Comparison of ENCODE assay signal across 8 cellular contexts in genomic region chr12:103632554-103633216, GRCh38. TPM values are rescaled to one million over a fixed set of nuclear protein-coding genes. Genes with fewer than 3 reads are reported as not detected.
DNase-seq lines count a peak whose midpoint lies in the region; ATAC-seq and TF ChIP-seq lines count a peak whose summit lies in the region.

No MANE protein-coding gene starts in this region.

- CTCF ChIA-PET in Caco-2 (lab: Charles Lee) = interaction anchor here (0.6 to 1.3 kb wide), 8 partner anchors 8 to 754 kb away, joined by 3 to 6 read pairs (median 4); no protein-coding TSS in a partner anchor

- POLR2A ChIA-PET in Caco-2 (lab: Charles Lee) = no interaction called here

- no peaks in the 10 kb centered on the region for H3K9me3 Mint-ChIP-seq in Caco-2 (ENCODE audit: unreplicated experiment)

- H3K27me3 Mint-ChIP-seq in Caco-2 (ENCODE audit: insufficient read depth, unreplicated experiment) = peaks cover 4% of the 10 kb centered on the region

- no peaks in the 10 kb centered on the region; the same call in 1 of the 2 replicates for H3K27me3 ChIP-seq in Caco-2 (replicated peaks; ENCODE audit: control insufficient read depth, insufficient read depth, low read length)

- no peak overlapping the region for H3K4me3 ChIP-seq in Caco-2 (ENCODE audit: low read depth, low read length)

- no peak overlapping the region for H3K4me3 Mint-ChIP-seq in Caco-2 (ENCODE audit: unreplicated experiment)

- no TSS peak for BruUV-seq in Caco-2 (replicated peaks; lab: Mats Ljungman, UMichigan)

- peak; percentile 92 to 94 for TF ChIP-seq CTCF in Caco-2 (IDR thresholded peaks at IDR 0.05; ENCODE audit: insufficient read depth in 1 of 2, low read depth in 1 of 2, low read length in 1 of 2, severe bottlenecking in 1 of 2, unreplicated experiment in 1 of 2)

- no peaks in the 10 kb centered on the region for H3K36me3 ChIP-seq in Caco-2 (ENCODE audit: control insufficient read depth, insufficient read depth, low read length)

- no peaks in the 10 kb centered on the region for H3K4me1 ChIP-seq in Caco-2

- ATAC-seq in HG03432 (IDR thresholded peaks at IDR 0.05; ENCODE audit: unreplicated experiment) (peak; percentile 88), left cardiac atrium (peak in 1 of 2 donors; percentile 78)

- H3K9me3 ChIP-seq in Caco-2 = no peaks in the 10 kb centered on the region

- DNase-seq in Caco-2 = peak; percentile 70 to 80
- peak; percentile 78 for DNase-seq in GM19238 (ENCODE audit: insufficient read length, low spot score)
- peak; percentile 70 for DNase-seq in NOMO-1 treated with DMSO at 0.1 percent for 48 hours (lab: John Stamatoyannopoulos, UW; ENCODE audit: unreplicated experiment)
- DNase-seq in activated T-cell treated with anti-CD3 and anti-CD28 coated beads, Interleukin-2, amount 50 U/mL, for 1 hour = peak; percentile 18
- DNase-seq in left cardiac atrium = peak; percentile 19
- DNase-seq in stimulated activated CD4-positive, alpha-beta T cell treated with anti-CD3 and anti-CD28 coated beads, Interleukin-15, amount 100 ng/mL, for 24 hours = peak; percentile 66
- DNase-seq in stimulated activated naive CD4-positive, alpha-beta T cell treated with Interleukin-2 at 50 U/mL for 16 hours (lab: John Stamatoyannopoulos, UW) = no peak

- intact Hi-C loops in Caco-2 (cut with micrococcal nuclease; ENCODE audit: unreplicated experiment) = loop anchor here (1.0 kb wide), 2 partner anchors 46 to 57 kb away; no protein-coding TSS in a partner anchor
- intact Hi-C loops in left cardiac atrium (cut with DNase I) = no loop called here

- H3K27ac Mint-ChIP-seq in Caco-2 (ENCODE audit: unreplicated experiment) = no peak overlapping the region

- no peaks in the 10 kb centered on the region for H3K36me3 Mint-ChIP-seq in Caco-2 (ENCODE audit: insufficient read depth, unreplicated experiment)

- H3K4me1 Mint-ChIP-seq in Caco-2 (ENCODE audit: low read depth, unreplicated experiment) = no peaks in the 10 kb centered on the region

RNA-seq across cellular contexts. Expression of gene STAB2, which starts 45.6 kb away (rescaled TPM):
- total RNA-seq in Caco-2 (2022) = 0.25 TPM in 1 of 2 replicates, not detected in the other
- under 1 TPM; 0.18 to 0.91 TPM for total RNA-seq in left cardiac atrium
